ENCODE assay signal across 8 cellular contexts in the genomic region with DNA sequence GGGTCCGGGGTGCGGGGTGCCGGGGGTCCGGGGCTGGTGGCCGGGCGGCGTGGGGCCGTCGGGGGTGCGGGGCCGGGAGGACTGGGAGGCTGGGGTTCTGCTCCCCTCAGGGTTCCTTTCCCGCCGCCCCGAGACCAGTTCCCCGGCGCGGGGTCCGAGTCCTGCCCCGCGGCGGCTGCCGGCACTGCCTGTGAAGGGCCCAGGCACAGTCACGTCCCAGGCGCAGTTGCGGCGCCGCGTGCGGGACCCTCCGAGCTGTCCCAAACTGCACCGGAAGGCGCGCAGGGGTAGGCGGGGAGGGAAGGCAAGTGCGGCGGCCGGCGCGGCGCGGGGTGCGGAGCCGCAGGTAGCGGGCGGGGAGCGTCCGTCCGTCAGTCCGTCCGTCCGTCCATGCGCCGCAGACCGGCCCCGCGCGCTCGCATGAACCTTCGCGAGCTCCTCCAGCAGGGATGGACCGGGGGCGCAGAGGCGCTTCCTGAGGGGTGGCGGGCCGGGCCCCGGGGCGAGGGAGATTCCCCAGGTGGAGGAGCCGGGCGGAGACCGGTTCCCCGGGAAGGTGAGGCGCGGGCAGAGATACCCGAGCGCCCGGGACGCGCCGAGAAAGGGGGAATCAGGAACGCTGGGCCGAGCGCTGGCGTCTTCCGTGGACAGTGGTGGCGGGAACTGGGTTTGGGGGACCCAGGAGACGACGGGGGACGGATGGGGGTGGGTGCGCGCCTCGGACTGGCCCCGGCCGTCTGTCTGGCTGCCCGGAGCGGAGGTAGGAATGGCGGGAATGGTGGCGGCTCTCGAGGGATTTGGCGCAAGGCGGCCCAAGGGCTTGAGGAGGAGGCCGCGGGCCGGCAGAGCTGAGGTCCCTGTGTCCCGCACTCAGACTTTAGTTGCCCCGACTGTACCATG. TPM values are rescaled to one million over a fixed set of nuclear protein-coding genes. Genes with fewer than 3 reads are reported as not detected.
DNase-seq lines count a peak whose midpoint lies in the region; ATAC-seq and TF ChIP-seq lines count a peak whose summit lies in the region.

No MANE protein-coding gene starts in this region.

- H3K36me3 Mint-ChIP-seq in activated naive CD4-positive, alpha-beta T cell treated with anti-CD3 and anti-CD28 coated beads, Interleukin-2, amount 10 ng/mL, durations not matched to agents 7 days and 5 days: peaks cover 1% of the 10 kb centered on the region

- no peaks in the 10 kb centered on the region for H3K9me3 Mint-ChIP-seq in activated naive CD4-positive, alpha-beta T cell treated with anti-CD3 and anti-CD28 coated beads, Interleukin-2, amount 10 ng/mL, durations not matched to agents 7 days and 5 days

- H3K9me3 ChIP-seq in AG04450 (ENCODE audit: control insufficient read depth, insufficient read depth, low read length) (no peaks in the 10 kb centered on the region; the same call in 1 of the 2 replicates), iPS DF 6.9 (ENCODE audit: control insufficient read depth, insufficient read depth, low read length) (no peaks in the 10 kb centered on the region)

- H3K4me1 ChIP-seq in iPS DF 6.9 (ENCODE audit: control insufficient read depth, insufficient read depth, low read length): peaks cover 6% of the 10 kb centered on the region; the same call in 1 of the 2 replicates

- in situ Hi-C loops in GM13976 (cut with MboI; ENCODE audit: low sequenced_read_pairs, unreplicated experiment): no loop called here

- POLR2A ChIA-PET in AG04450 (lab: Yijun Ruan, JAX): no interaction called here

- peak overlapping the region; percentile 65 for H3K4me3 Mint-ChIP-seq in activated naive CD4-positive, alpha-beta T cell treated with anti-CD3 and anti-CD28 coated beads, Interleukin-2, amount 10 ng/mL, durations not matched to agents 7 days and 5 days

- WGBS in iPS DF 6.9 (ENCODE audit: insufficient coverage, insufficient read length): no CpG with 5 or more reads among the region's 105 CpGs

- H3K27ac ChIP-seq in AG04450 (ENCODE audit: low read depth, low read length): no peak overlapping the region
- H3K27ac ChIP-seq in iPS DF 6.9 (ENCODE audit: low read length): no peak overlapping the region

- peaks cover 40% of the 10 kb centered on the region for H3K27me3 Mint-ChIP-seq in activated naive CD4-positive, alpha-beta T cell treated with anti-CD3 and anti-CD28 coated beads, Interleukin-2, amount 10 ng/mL, durations not matched to agents 7 days and 5 days

- H3K27me3 ChIP-seq in AG04450 (ENCODE audit: control insufficient read depth, insufficient read depth, low read length) (peaks cover 38% of the 10 kb centered on the region), iPS DF 6.9 (ENCODE audit: control insufficient read depth, insufficient read depth, low read length) (no peaks in the 10 kb centered on the region; the same call in 1 of the 2 replicates)

- no peak for ATAC-seq in GM21619 (IDR thresholded peaks at IDR 0.05; ENCODE audit: unreplicated experiment)
- no peak for ATAC-seq in HG03139 (IDR thresholded peaks at IDR 0.05; ENCODE audit: unreplicated experiment)

- no peaks in the 10 kb centered on the region for H3K36me3 ChIP-seq in iPS DF 6.9 (ENCODE audit: control insufficient read depth, insufficient read depth, low read length)

- CTCF ChIA-PET in AG04450 (lab: Charles Lee): interaction anchor here (0.6 to 2.6 kb wide), 9 partner anchors 11 to 507 kb away, joined by 3 to 8 read pairs (median 4); no protein-coding TSS in a partner anchor
- CTCF ChIA-PET in activated naive CD4-positive, alpha-beta T cell treated with anti-CD3 and anti-CD28 coated beads, Interleukin-2, amount 10 ng/mL, durations not matched to agents 7 days and 5 days (lab: Charles Lee): interaction anchor here (0.8 to 7.4 kb wide), 6 partner anchors 12 to 100 kb away, joined by 3 to 79 read pairs (median 6); no protein-coding TSS in a partner anchor

- TF ChIP-seq CTCF in AG04450 (IDR thresholded peaks at IDR 0.05; ENCODE audit: low read depth, low read length): no peak
- no peak for TF ChIP-seq CTCF in NB4 (IDR thresholded peaks at IDR 0.05; ENCODE audit: low read depth, low read length)
- no peak for TF ChIP-seq CTCF in GM13976 (IDR thresholded peaks at IDR 0.05; ENCODE audit: borderline replicate concordance, control extremely low read depth, extremely low read depth, insufficient read depth, missing control alignments)

- no peak for TF ChIP-seq POLR2A in NB4 (IDR thresholded peaks at IDR 0.05; ENCODE audit: extremely low read depth, insufficient read length)

- peaks cover 45% of the 10 kb centered on the region for H3K4me1 Mint-ChIP-seq in activated naive CD4-positive, alpha-beta T cell treated with anti-CD3 and anti-CD28 coated beads, Interleukin-2, amount 10 ng/mL, durations not matched to agents 7 days and 5 days

- DNase-seq in AG04450 (ENCODE audit: low read depth, low spot score) (no peak), NB4 (ENCODE audit: low read depth) (peak; percentile 53), iPS DF 6.9 (ENCODE audit: low read depth, low spot score) (no peak), GM13976 (ENCODE audit: low spot score) (no peak)
- DNase-seq in activated naive CD4-positive, alpha-beta T cell treated with anti-CD3 and anti-CD28 coated beads, Interleukin-2, amount 10 ng/mL, durations not matched to agents 7 days and 5 days: peak; percentile 69
- DNase-seq in stimulated activated CD4-positive, alpha-beta T cell treated with anti-CD3 and anti-CD28 coated beads, Interleukin-1b, Interleukin-23, amount 100 ng/mL, for 4 hours (ENCODE audit: low read depth in 2 of 2): peak; percentile 38 to 47

- H3K4me3 ChIP-seq in AG04450 (ENCODE audit: low read depth, low read length): peak overlapping the region; percentile 56
- peak overlapping the region; percentile 48 for H3K4me3 ChIP-seq in NB4 (ENCODE audit: low read depth, low read length)
- peak overlapping the region; percentile 68 for H3K4me3 ChIP-seq in iPS DF 6.9 (ENCODE audit: low read length)

- no peak overlapping the region for H3K27ac Mint-ChIP-seq in activated naive CD4-positive, alpha-beta T cell treated with anti-CD3 and anti-CD28 coated beads, Interleukin-2, amount 10 ng/mL, durations not matched to agents 7 days and 5 days

RNA-seq across cellular contexts. Expression of a gene that starts 3.1 kb away (rescaled TPM):
- 0.16 and 0.19 TPM in 2 replicates for polyA plus RNA-seq in AG04450 (2011; rRNA removed)
- 0.83 and 1.2 TPM in 2 replicates for polyA minus RNA-seq in AG04450 (2011; rRNA and poly(A)+ RNA removed)

Comparison
In these comparisons a context has a peak if more than half of its experiments do, and no peak if none do; other contexts are left out.
1. DNase-seq: peak in NB4 (single experiment), activated naive CD4-positive, alpha-beta T cell treated with anti-CD3 and anti-CD28 coated beads, Interleukin-2, amount 10 ng/mL, durations not matched to agents 7 days and 5 days (single experiment) and stimulated activated CD4-positive, alpha-beta T cell treated with anti-CD3 and anti-CD28 coated beads, Interleukin-1b, Interleukin-23, amount 100 ng/mL, for 4 hours (2 of 2); none in AG04450 (single experiment), iPS DF 6.9 (single experiment) and GM13976 (single experiment).
2. Peak in every context shown above with its lines, with median percentiles within 50 percentile points of each other: H3K4me3 ChIP-seq.